ENCODE assay signal across 9 cellular contexts in the genomic region with DNA sequence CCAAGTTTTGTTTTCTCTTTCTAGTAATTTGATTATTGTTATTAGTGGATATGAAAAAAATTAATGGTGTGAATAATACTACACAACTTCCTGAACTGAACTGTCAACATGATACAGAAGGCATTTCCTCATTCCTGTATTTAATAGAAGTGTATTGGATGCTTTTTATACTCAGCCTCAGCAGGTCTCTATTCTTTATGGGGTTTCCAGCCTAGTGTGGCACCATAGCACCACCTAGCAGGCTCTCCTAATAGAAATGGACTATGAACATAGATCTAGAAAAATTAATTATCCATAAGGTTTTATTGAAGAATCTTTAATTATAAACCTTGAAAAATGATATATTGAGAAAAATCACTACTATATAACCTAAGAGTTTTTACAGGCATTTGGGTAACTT. TPM values are rescaled to one million over a fixed set of nuclear protein-coding genes. Genes with fewer than 3 reads are reported as not detected.
A peak's percentile ranks its signal among the peaks of the same experiment; 100 is the strongest.
DNase-seq lines count a peak whose midpoint lies in the region; ATAC-seq and FAIRE-seq lines count a peak whose summit lies in the region.
"Had no signal": no experiment of that assay in that cellular context is flagged by ENCODE, and none has a peak within 500 bp of the region (broad histone marks: within the 10 kb centered on the region; RNA-seq: fewer than 3 reads in every experiment).

No MANE protein-coding gene starts in this region.

- FAIRE-seq in endometrium (lab: Jason Lieb, UNC) = peak; percentile 4

- ATAC-seq in GM18909 (IDR thresholded peaks at IDR 0.05; ENCODE audit: poor library complexity, unreplicated experiment) = no peak
- ATAC-seq in GM21447 (IDR thresholded peaks at IDR 0.05; ENCODE audit: unreplicated experiment) = no peak
- no peak for ATAC-seq in GM21526 (IDR thresholded peaks at IDR 0.05; ENCODE audit: low FRiP score, unreplicated experiment)

- DNase-seq in H4 (ENCODE audit: low spot score) (peak; percentile 23), NCI-H82 treated with DMSO at 0.1 percent for 48 hours (lab: John Stamatoyannopoulos, UW; ENCODE audit: unreplicated experiment) (peak; percentile 2), pons (ENCODE audit: low spot score) (peak; percentile 28), NCI-H2081 treated with DMSO at 0.1 percent for 48 hours (lab: John Stamatoyannopoulos, UW) (no peak)
- DNase-seq: activated CD8-positive, alpha-beta memory T cell treated with anti-CD3 and anti-CD28 coated beads for 24 hours had no signal

RNA-seq across cellular contexts. Expression of a gene that starts 52.4 kb away (rescaled TPM):
- 2.0 and 4.2 TPM in 2 replicates for total RNA-seq in H4 (2014; rRNA removed; shearing (Covaris generic))
